ENCODE assay signal across 11 cellular contexts in genomic region chr7:23751852-23752251, GRCh38. TPM values are rescaled to one million over a fixed set of nuclear protein-coding genes. Genes with fewer than 3 reads are reported as not detected.
"Had no signal": no experiment of that assay in that cellular context is flagged by ENCODE, and none has a peak within 500 bp of the region (broad histone marks: within the 10 kb centered on the region; RNA-seq: fewer than 3 reads in every experiment).

No MANE protein-coding gene starts in this region.

- H3K9ac ChIP-seq: GM23248 had no signal

- H3K4me3 ChIP-seq: GM23248, GM23338, HAP-1 had no signal

- H3K36me3 ChIP-seq: HAP-1 had no signal

- DNase-seq: GM23248, GOT3, H7, H9, HCEC 1CT, HFFc6 had no signal

- H2AFZ ChIP-seq: GM23248, GM23338 had no signal

- H3K4me1 ChIP-seq: HAP-1 had no signal

- FAIRE-seq: H1, H54 had no signal

- H3K4me2 ChIP-seq: GM23338 had no signal

- H3K9me3 ChIP-seq: HAP-1 had no signal

- H3K27ac ChIP-seq: GM23248 had no signal

- ATAC-seq: GM23338, HCT116 had no signal

RNA-seq across cellular contexts. Expression of gene STK31, which starts 41.8 kb away (rescaled TPM):
- total RNA-seq: GM23248, HFFc6 had no signal
- polyA plus RNA-seq: GM23248 had no signal
